In genomic region chr3:184562875-184563568, GRCh38 we compare ENCODE assay signal across 10 cellular contexts. TPM values are rescaled to one million over a fixed set of nuclear protein-coding genes. Genes with fewer than 3 reads are reported as not detected.
DNase-seq lines count a peak whose midpoint lies in the region; ATAC-seq and TF ChIP-seq lines count a peak whose summit lies in the region.
"Had no signal": no experiment of that assay in that cellular context is flagged by ENCODE, and none has a peak within 500 bp of the region (broad histone marks: within the 10 kb centered on the region; RNA-seq: fewer than 3 reads in every experiment).

No MANE protein-coding gene starts in this region.

- H3K36me3 ChIP-seq in mucosa of descending colon (ENCODE audit: low read depth): no peaks in the 10 kb centered on the region
- H3K36me3 ChIP-seq in upper lobe of left lung: no peaks in the 10 kb centered on the region
- no peaks in the 10 kb centered on the region for H3K36me3 ChIP-seq in adrenal gland (replicated peaks in 1 of 2)

- H3K27ac Mint-ChIP-seq in chondrocyte (ENCODE audit: unreplicated experiment): no peak overlapping the region

- peak; percentile 57 for DNase-seq in Right ventricle myocardium superior
- no peak for DNase-seq in cardiac septum (ENCODE audit: low spot score)
- DNase-seq in chondrocyte (ENCODE audit: low spot score): no peak
- peak; percentile 49 to 60 (median 51) for DNase-seq in mucosa of descending colon
- DNase-seq in upper lobe of left lung: peak in 1 of 2 donors; percentile 55
- no peak for DNase-seq in germinal center (ENCODE audit: low spot score)
- DNase-seq in adrenal gland: no peak

- no peaks in the 10 kb centered on the region for H3K36me3 Mint-ChIP-seq in chondrocyte (ENCODE audit: low read depth)

- 46 to 57% methylated on average over 18 to 24 of the region's 24 CpGs for WGBS in upper lobe of left lung, 2 donors
- 71 to 79% (median 74%) methylated on average over 15 to 24 of the region's 24 CpGs for WGBS in adrenal gland, 4 donors

- TF ChIP-seq EP300 in upper lobe of left lung (IDR thresholded peaks at IDR 0.05): no peak

- H3K27me3 Mint-ChIP-seq in chondrocyte (ENCODE audit: low read depth): peaks cover 11% of the 10 kb centered on the region

- intact Hi-C loops in Right ventricle myocardium superior (cut with DNase I) (no loop called here), cardiac septum (cut with DNase I) (loop anchor here (2.0 kb wide), 1 partner anchor 154 kb away; no protein-coding TSS in a partner anchor), mucosa of descending colon (cut with DNase I, micrococcal nuclease) (no loop called here), adrenal gland (cut with DNase I) (no loop called here)

- H3K4me3 ChIP-seq in mucosa of descending colon: peak overlapping the region; percentile 35
- peak overlapping the region; percentile 33 to 85 (median 72) for H3K4me3 ChIP-seq in upper lobe of left lung
- peak overlapping the region in 1 of 4 donors; percentile 62 for H3K4me3 ChIP-seq in adrenal gland

- H3K9me3 Mint-ChIP-seq in chondrocyte (ENCODE audit: low read depth): no peaks in the 10 kb centered on the region

- H3K9me3 ChIP-seq in mucosa of descending colon (no peaks in the 10 kb centered on the region), upper lobe of left lung (no peaks in the 10 kb centered on the region), adrenal gland (replicated peaks in 1 of 3) (no peaks in the 10 kb centered on the region)

- no peak for TF ChIP-seq CTCF in chondrocyte (IDR thresholded peaks at IDR 0.05)
- no peak for TF ChIP-seq CTCF in mucosa of descending colon (IDR thresholded peaks at IDR 0.05)
- no peak for TF ChIP-seq CTCF in upper lobe of left lung (IDR thresholded peaks at IDR 0.05)
- no peak for TF ChIP-seq CTCF in adrenal gland (IDR thresholded peaks at IDR 0.05)

- H3K4me1 ChIP-seq in mucosa of descending colon (ENCODE audit: low read depth) (peaks cover 56% of the 10 kb centered on the region), upper lobe of left lung (peaks cover 39 to 68% (median 55%) of the 10 kb centered on the region in 4 donors), adrenal gland (replicated peaks in 1 of 2) (peaks cover 8 to 20% of the 10 kb centered on the region in 2 donors)

- peak overlapping the region; percentile 44 to 86 (median 74) for H3K27ac ChIP-seq in upper lobe of left lung
- peak overlapping the region in 1 of 5 donors; percentile 36 for H3K27ac ChIP-seq in adrenal gland

- peaks cover 52% of the 10 kb centered on the region for H3K4me1 Mint-ChIP-seq in chondrocyte (ENCODE audit: low read depth)

- no peak for TF ChIP-seq POLR2A in upper lobe of left lung (IDR thresholded peaks at IDR 0.05)
- no peak for TF ChIP-seq POLR2A in adrenal gland (IDR thresholded peaks at IDR 0.05)

- ATAC-seq in Right ventricle myocardium superior (ENCODE audit: poor library complexity) (no peak), mucosa of descending colon (no peak), upper lobe of left lung (ENCODE audit: low FRiP score in 2 of 2) (no peak), HG02610 (IDR thresholded peaks at IDR 0.05; ENCODE audit: unreplicated experiment) (no peak)

- peak overlapping the region; percentile 59 for H3K4me3 Mint-ChIP-seq in chondrocyte (ENCODE audit: unreplicated experiment)

- H3K27me3 ChIP-seq in upper lobe of left lung (no peaks in the 10 kb centered on the region), adrenal gland (no peaks in the 10 kb centered on the region)

RNA-seq across cellular contexts. Expression of gene EPHB3, which starts 1.4 kb away (rescaled TPM):
- total RNA-seq in Right ventricle myocardium superior: 2.2 TPM
- 3.6 TPM for total RNA-seq in cardiac septum
- total RNA-seq in chondrocyte: 7.2 to 11.6 TPM (median 7.5 TPM) in 3 replicates
- 10 to 100 TPM; 14.1 to 57.2 (median 33.6) TPM for total RNA-seq in mucosa of descending colon
- 1 to 10 TPM; 3.1 to 10.0 (median 7.2) TPM for total RNA-seq in upper lobe of left lung
- 1 to 10 TPM in 5 of 8 donors, under 1 TPM in 3; 0.52 to 3.1 (median 1.3) TPM for total RNA-seq in adrenal gland
- polyA plus RNA-seq in adrenal gland: 1 to 10 TPM in 2 of 3 donors, under 1 TPM in 1; 0.29 to 1.2 (median 1.0) TPM
- total RNA-seq: activated CD8-positive, alpha-beta memory T cell treated with anti-CD3 and anti-CD28 coated beads for 36 hours; NCI-H460 had no signal

Comparison
In these comparisons a context has a peak if more than half of its experiments do, and no peak if none do; other contexts are left out.
1. DNase-seq: peak in Right ventricle myocardium superior (single experiment) and mucosa of descending colon (3 of 3); none in cardiac septum (single experiment), chondrocyte (single experiment), germinal center (single experiment) and adrenal gland (0 of 7).